ENCODE assay signal across 19 cellular contexts in genomic region chr15:53752406-53752805, GRCh38. TPM values are rescaled to one million over a fixed set of nuclear protein-coding genes. Genes with fewer than 3 reads are reported as not detected.
DNase-seq lines count a peak whose midpoint lies in the region; ATAC-seq and TF ChIP-seq lines count a peak whose summit lies in the region.
"Had no signal": no experiment of that assay in that cellular context is flagged by ENCODE, and none has a peak within 500 bp of the region (broad histone marks: within the 10 kb centered on the region; RNA-seq: fewer than 3 reads in every experiment).

No MANE protein-coding gene starts in this region.

- ATAC-seq in HG03354 (IDR thresholded peaks at IDR 0.05; ENCODE audit: poor library complexity, severe bottlenecking, unreplicated experiment): no peak
- no peak for ATAC-seq in gastrocnemius medialis
- ATAC-seq: A549; CD8-positive, alpha-beta T cell had no signal

- H3K36me3 ChIP-seq in gastrocnemius medialis: no peaks in the 10 kb centered on the region
- H3K36me3 ChIP-seq: BLaER1 treated with 17β-estradiol and CSF1 and Interleukin-3, amounts not matched to agents 10 nM and 100 nM had no signal

- no peak for TF ChIP-seq CTCF in epithelial cell of esophagus (IDR thresholded peaks at IDR 0.05; ENCODE audit: insufficient read depth, low read depth, low read length, missing control alignments)
- TF ChIP-seq CTCF in gastrocnemius medialis (IDR thresholded peaks at IDR 0.05 in 4 of 5, conservative IDR thresholded peaks at IDR 0.05 in 1 of 5): no peak

- intact Hi-C loops in gastrocnemius medialis (cut with DNase I; ENCODE audit: low total_unique reads): no loop called here

- no peak for TF ChIP-seq POLR2A in gastrocnemius medialis (IDR thresholded peaks at IDR 0.05)

- DNase-seq in NCI-H82 (lab: John Stamatoyannopoulos, UW): peak; percentile 8
- no peak for DNase-seq in NCI-H82 treated with DMSO at 0.1 percent for 48 hours (lab: John Stamatoyannopoulos, UW; ENCODE audit: unreplicated experiment)
- peak; percentile 5 for DNase-seq in epithelial cell of esophagus (ENCODE audit: low read depth)
- DNase-seq in renal cortical epithelial cell (ENCODE audit: low read depth): peak; percentile 74
- no peak for DNase-seq in gastrocnemius medialis
- DNase-seq: AML-193; Caco-2; Calu3; CD4-positive, alpha-beta T cell; CD8-positive, alpha-beta T cell; DMS79 treated with DMSO at 0.1 percent for 48 hours; GF-D8 had no signal

- no peak overlapping the region for H3K4me3 ChIP-seq in epithelial cell of esophagus (ENCODE audit: low read length)
- H3K4me3 ChIP-seq in gastrocnemius medialis: no peak overlapping the region
- H3K4me3 ChIP-seq: A549; BLaER1 treated with 17β-estradiol and CSF1 and Interleukin-3, amounts not matched to agents 10 nM and 100 nM had no signal

- no peaks in the 10 kb centered on the region for H3K4me1 ChIP-seq in gastrocnemius medialis
- H3K4me1 ChIP-seq: A549 had no signal

- no peaks in the 10 kb centered on the region for H3K9me3 ChIP-seq in gastrocnemius medialis
- H3K9me3 ChIP-seq: A549; BLaER1 treated with 17β-estradiol and CSF1 and Interleukin-3, amounts not matched to agents 10 nM and 100 nM; Caco-2 had no signal

- no peaks in the 10 kb centered on the region for H3K27me3 ChIP-seq in gastrocnemius medialis
- H3K27me3 ChIP-seq: BLaER1 treated with 17β-estradiol and CSF1 and Interleukin-3, amounts not matched to agents 10 nM and 100 nM had no signal

- H3K27ac ChIP-seq in gastrocnemius medialis: no peak overlapping the region
- H3K27ac ChIP-seq: 22Rv1; A549; BLaER1 treated with 17β-estradiol and CSF1 and Interleukin-3, amounts not matched to agents 10 nM and 100 nM; C4-2B had no signal

- in situ Hi-C loops in gastrocnemius medialis (cut with MboI; ENCODE audit: low sequenced_read_pairs in 4 of 4): no loop called here

RNA-seq across cellular contexts. Expression of gene WDR72, which starts 7.1 kb away (rescaled TPM):
- 2.3 and 11.8 TPM in 2 replicates for total RNA-seq in renal cortical epithelial cell
- total RNA-seq in gastrocnemius medialis: under 1 TPM in 1 of 4 donors, not detected in 3; 0.11 TPM
- total RNA-seq: A172; B cell; CD4-positive, alpha-beta T cell; CD8-positive, alpha-beta T cell had no signal

Comparison
In these comparisons a context has a peak if more than half of its experiments do, and no peak if none do; other contexts are left out.
1. DNase-seq: peak in NCI-H82 (single experiment), epithelial cell of esophagus (single experiment) and renal cortical epithelial cell (single experiment); none in NCI-H82 treated with DMSO at 0.1 percent for 48 hours (single experiment) and gastrocnemius medialis (0 of 2).